ENCODE assay signal across 8 cellular contexts in the genomic region with DNA sequence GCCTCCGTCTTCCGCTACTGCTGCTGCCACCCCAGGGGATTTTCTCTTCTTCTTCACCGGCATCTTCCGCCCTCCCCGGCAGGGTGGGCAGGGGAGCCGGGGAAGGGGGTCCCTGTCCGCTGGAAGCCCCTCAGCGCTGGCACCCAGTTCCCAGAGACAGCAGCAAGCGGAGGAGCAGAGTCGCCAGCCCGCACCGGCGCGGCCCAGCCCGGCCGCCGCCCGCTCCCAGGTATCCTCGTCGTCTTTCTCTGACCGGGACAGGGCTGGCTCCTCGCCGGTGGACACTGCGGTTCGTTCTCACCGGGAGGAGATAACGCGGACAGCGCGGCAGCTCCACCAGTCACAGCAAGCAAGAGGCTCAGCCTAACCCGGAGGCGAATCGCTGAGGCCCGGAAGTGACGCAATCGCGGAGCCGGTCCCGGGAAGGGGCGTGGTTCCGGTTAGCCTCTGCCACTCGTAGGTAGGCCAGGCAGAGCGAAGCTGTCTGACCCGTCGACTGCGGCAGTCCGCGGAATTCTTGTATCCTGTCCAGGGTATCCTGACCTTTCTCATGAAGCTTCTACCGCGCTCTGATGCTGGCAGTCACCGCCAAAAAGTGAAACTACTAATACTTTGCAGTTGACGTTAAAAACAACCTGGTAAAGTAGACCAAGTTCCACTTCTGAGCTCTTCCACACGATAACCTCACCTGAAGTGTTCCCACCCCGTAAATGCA. TPM values are rescaled to one million over a fixed set of nuclear protein-coding genes. Genes with fewer than 3 reads are reported as not detected.
A peak's percentile ranks its signal among the peaks of the same experiment; 100 is the strongest.
DNase-seq lines count a peak whose midpoint lies in the region; ATAC-seq and TF ChIP-seq lines count a peak whose summit lies in the region.

Gene DCUN1D5, minus strand, starts transcription at position 351 of the 715 bp plus-strand sequence. Its CDS starts 288 bp downstream, at position 63.

- TF ChIP-seq CTCF in GM10248 (IDR thresholded peaks at IDR 0.05; ENCODE audit: control extremely low read depth, extremely low read depth, low read depth, missing control alignments) (no peak), omental fat pad (IDR thresholded peaks at IDR 0.05) (no peak), testis (IDR thresholded peaks at IDR 0.05) (no peak)

- intact Hi-C loops in testis (cut with DNase I; ENCODE audit: low total_unique reads): no loop called here

- no peaks in the 10 kb centered on the region for H3K27me3 ChIP-seq in testis

- ATAC-seq in HG02623 (IDR thresholded peaks at IDR 0.05; ENCODE audit: unreplicated experiment) (peak; percentile 99), omental fat pad (ENCODE audit: low FRiP score) (peak; percentile 98)

- peak within 1 kb of the TSS; percentile 92 to 93 for H3K4me3 ChIP-seq in testis

- H3K9me3 Mint-ChIP-seq in activated naive CD8-positive, alpha-beta T cell (ENCODE audit: low read depth): no peaks in the 10 kb centered on the region

- no peaks in the 10 kb centered on the region for H3K36me3 ChIP-seq in testis (ENCODE audit: low read depth, missing control alignments)

- CTCF ChIA-PET in GM10248 (lab: Yijun Ruan, JAX): interaction anchor here (0.6 to 3.3 kb wide), 6 partner anchors 8 to 56 kb away, joined by 3 to 27 read pairs (median 3); partner anchors contain the start of gene DYNC2H1

- peaks cover 7% of the 10 kb centered on the region for H3K36me3 Mint-ChIP-seq in activated naive CD8-positive, alpha-beta T cell

- peak; percentile 96 for DNase-seq in GM10248 (ENCODE audit: extremely low spot score)
- DNase-seq in NCI-H1105 (lab: John Stamatoyannopoulos, UW): peak; percentile 92
- DNase-seq in SKM-1 treated with dmso at 0.1 percent for 144 hours (lab: John Stamatoyannopoulos, UW; ENCODE audit: unreplicated experiment): peak; percentile 88
- peak; percentile 93 for DNase-seq in glomerular visceral epithelial cell (ENCODE audit: extremely low spot score)
- peak; percentile 83 for DNase-seq in omental fat pad (ENCODE audit: low spot score)
- peak; percentile 98 for DNase-seq in testis

- WGBS in testis, 2 donors: 0% methylated on average over 27 to 52 of the region's 54 CpGs

- H3K27me3 Mint-ChIP-seq in activated naive CD8-positive, alpha-beta T cell: peaks cover 10% of the 10 kb centered on the region

- H3K4me1 ChIP-seq in testis: peaks cover 16% of the 10 kb centered on the region

- H3K27ac Mint-ChIP-seq in activated naive CD8-positive, alpha-beta T cell: peak within 1 kb of the TSS; percentile 92

- peak within 1 kb of the TSS; percentile 94 for H3K4me3 Mint-ChIP-seq in activated naive CD8-positive, alpha-beta T cell

- H3K9me3 ChIP-seq in testis: no peaks in the 10 kb centered on the region

- peak; percentile 71 for TF ChIP-seq POLR2A in testis (IDR thresholded peaks at IDR 0.05)

- POLR2A ChIA-PET in GM10248 (lab: Yijun Ruan, JAX): interaction anchor here (0.5 to 1.1 kb wide), 4 partner anchors 9 to 514 kb away, joined by 3 to 5 read pairs (median 5); partner anchors contain the start of gene DYNC2H1

- peaks cover 30% of the 10 kb centered on the region for H3K4me1 Mint-ChIP-seq in activated naive CD8-positive, alpha-beta T cell (ENCODE audit: low read depth)

- peak within 1 kb of the TSS; percentile 71 to 87 for H3K27ac ChIP-seq in testis

RNA-seq across cellular contexts. Expression of gene DCUN1D5, which starts in this region (rescaled TPM):
- 10 to 100 TPM; 26.6 to 54.9 (median 38.1) TPM for total RNA-seq in omental fat pad
- total RNA-seq in testis: 10 to 100 TPM; 62.5 to 70.8 TPM
- polyA plus RNA-seq in testis (ENCODE audit: insufficient read depth, low read depth, low replicate concordance): 37.3 TPM

Comparison
In these comparisons a context has a peak if more than half of its experiments do, and no peak if none do; other contexts are left out.
1. Peak in every context shown above with its lines: DNase-seq, ATAC-seq, H3K4me3 ChIP-seq and H3K27ac ChIP-seq.